In genomic region chr13:47017476-47017875, GRCh38 we compare ENCODE assay signal across 17 cellular contexts.
"Had no signal": no experiment of that assay in that cellular context is flagged by ENCODE, and none has a peak within 500 bp of the region (broad histone marks: within the 10 kb centered on the region; RNA-seq: fewer than 3 reads in every experiment).

No MANE protein-coding gene starts in this region.

- H3K4me1 ChIP-seq: esophagus squamous epithelium, spleen, upper lobe of left lung had no signal

- DNase-seq: activated T-cell treated with anti-CD3 and anti-CD28 coated beads, Interleukin-2, amount 50 U/mL, for 1 hour; esophagus squamous epithelium; foreskin melanocyte; kidney glomerular epithelial cell; left ventricle myocardium superior; retina; spleen; stimulated activated CD4-positive, alpha-beta T cell treated with anti-CD3 and anti-CD28 coated beads, Interleukin-4, amount 100 ng/mL, for 24 hours; stimulated activated naive CD8-positive, alpha-beta T cell treated with anti-CD3 and anti-CD28 coated beads, Interleukin-15, Interleukin-2, amounts not matched to agents 100 U/mL and 50 U/mL, for 24 hours; T-helper 9 cell; upper lobe of left lung had no signal

- H3K27me3 ChIP-seq: esophagus squamous epithelium, spleen, upper lobe of left lung had no signal

- H3K9me3 ChIP-seq: esophagus squamous epithelium, upper lobe of left lung had no signal

- FAIRE-seq: astrocyte had no signal

- H3K27ac ChIP-seq: coronary artery, esophagus squamous epithelium, spleen, upper lobe of left lung had no signal

- H3K4me3 ChIP-seq: coronary artery, esophagus squamous epithelium, spleen, upper lobe of left lung had no signal

- H3K36me3 ChIP-seq: esophagus squamous epithelium, spleen, upper lobe of left lung had no signal

- ATAC-seq: activated naive CD4-positive, alpha-beta T cell treated with anti-CD3 and anti-CD28 coated beads, Interleukin-2, amount 50 U/mL, for 72 hours; activated T-helper 17 cell treated with anti-CD3 and anti-CD28 coated beads, Interleukin-2, amount 50 U/mL, for 72 hours; left ventricle myocardium superior; natural killer cell treated with Interleukin-12 subunit alpha and Interleukin-12 subunit beta and Interleukin-15 and Interleukin-18, amount 100 ng/mL, for 72 hours; stimulated activated naive CD8-positive, alpha-beta T cell treated with anti-CD3 and anti-CD28 coated beads, Interleukin-15, Interleukin-2, amounts not matched to agents 100 U/mL and 50 U/mL, for 24 hours; WTC11 had no signal
